3 cellular contexts compared by ENCODE assay signal in genomic region chr13:51624207-51624606, GRCh38.
A peak's percentile ranks its signal among the peaks of the same experiment; 100 is the strongest.
TF ChIP-seq lines count a peak whose summit lies in the region.

No MANE protein-coding gene starts in this region.

TF ChIP-seq in GM23338, 12 proteins besides CTCF, POLR2A, EP300 and RAD21 (continues in another document):
- no peak for TF ChIP-seq JUNB (IDR thresholded peaks at IDR 0.05; ENCODE audit: unreplicated experiment)
- no peak for TF ChIP-seq CREB1 (CRISPR knock-in tag; IDR thresholded peaks at IDR 0.05; ENCODE audit: low read depth)
- TF ChIP-seq POLR2AphosphoS5 (IDR thresholded peaks at IDR 0.05; ENCODE audit: low read depth) = no peak
- TF ChIP-seq STAT1 (IDR thresholded peaks at IDR 0.05; ENCODE audit: unreplicated experiment) = no peak
- TF ChIP-seq ZNF462 (CRISPR knock-in tag; IDR thresholded peaks at IDR 0.05) = no peak

TF ChIP-seq in GM12878, 131 proteins besides CTCF, POLR2A, EP300 and RAD21:
- no peak for TF ChIP-seq RELA (IDR thresholded peaks at IDR 0.05; ENCODE audit: borderline replicate concordance, partially characterized antibody)
- 0 out of 2 replicates have a peak, but pooled peaks have one; percentile 36 for TF ChIP-seq MEF2A (IDR thresholded peaks at IDR 0.05; ENCODE audit: insufficient read depth, low read depth, low read length)
- TF ChIP-seq E4F1 (IDR thresholded peaks at IDR 0.05; ENCODE audit: borderline replicate concordance, partially characterized antibody) = no peak
- TF ChIP-seq FOS (IDR thresholded peaks at IDR 0.05; ENCODE audit: borderline replicate concordance, extremely low read depth, insufficient read length) = no peak
- TF ChIP-seq IRF4 (IDR thresholded peaks at IDR 0.05; ENCODE audit: low read depth, low read length) = peak; percentile 62; the same call in 1 of the 2 replicates
- peak; percentile 73 for TF ChIP-seq JUNB (IDR thresholded peaks at IDR 0.05)
- no peak for TF ChIP-seq NR2C1 (IDR thresholded peaks at IDR 0.05)
- peak; percentile 35; the same call in 1 of the 2 replicates for TF ChIP-seq RUNX3 (IDR thresholded peaks at IDR 0.05; ENCODE audit: low read length)
- TF ChIP-seq EED (IDR thresholded peaks at IDR 0.05; ENCODE audit: low read depth) = peak; percentile 73
- no peak for TF ChIP-seq MTA3 (IDR thresholded peaks at IDR 0.05; ENCODE audit: borderline replicate concordance, low read length)
- no peak for TF ChIP-seq ZNF687 (IDR thresholded peaks at IDR 0.05)
- TF ChIP-seq STAT1 (conservative IDR thresholded peaks at IDR 0.05) = no peak
- TF ChIP-seq SUZ12 (IDR thresholded peaks at IDR 0.05; ENCODE audit: unreplicated experiment) = no peak

TF ChIP-seq in SK-N-SH, 30 proteins besides CTCF, POLR2A, EP300 and RAD21:
- TF ChIP-seq RFX5 (IDR thresholded peaks at IDR 0.05; ENCODE audit: low read length) = no peak
- TF ChIP-seq MEF2A (IDR thresholded peaks at IDR 0.05; ENCODE audit: borderline replicate concordance, low read depth) = no peak
- no peak for TF ChIP-seq IRF3 (IDR thresholded peaks at IDR 0.05; ENCODE audit: low read depth, low read length)
- no peak for TF ChIP-seq FOSL2 (IDR thresholded peaks at IDR 0.05; ENCODE audit: borderline replicate concordance, low read depth)
- no peak for TF ChIP-seq FOXM1 (IDR thresholded peaks at IDR 0.05; ENCODE audit: low read depth)
- TF ChIP-seq USF1 (IDR thresholded peaks at IDR 0.05; ENCODE audit: borderline replicate concordance, low read depth) = no peak
- TF ChIP-seq SMC3 (IDR thresholded peaks at IDR 0.05; ENCODE audit: low read depth, low read length) = no peak
- no peak for TF ChIP-seq POLR2AphosphoS5 (IDR thresholded peaks at IDR 0.05; ENCODE audit: low read depth, low read length)
- TF ChIP-seq PBX3 (IDR thresholded peaks at IDR 0.05) = no peak
- no peak for TF ChIP-seq RCOR1 (IDR thresholded peaks at IDR 0.05; ENCODE audit: low read length)
- TF ChIP-seq NFIC (IDR thresholded peaks at IDR 0.05; ENCODE audit: borderline replicate concordance) = no peak
- no peak for TF ChIP-seq REST (IDR thresholded peaks at IDR 0.05; ENCODE audit: low read depth, low read length)
- no peak for TF ChIP-seq GATA2 (CRISPR knock-in tag; IDR thresholded peaks at IDR 0.05)
